Comparison of ENCODE assay signal across 26 cellular contexts in genomic region chr10:129815898-129816665, GRCh38.
"Had no signal": no experiment of that assay in that cellular context is flagged by ENCODE, and none has a peak within 500 bp of the region (broad histone marks: within the 10 kb centered on the region; RNA-seq: fewer than 3 reads in every experiment).

No MANE protein-coding gene starts in this region.

- H3K4me1 ChIP-seq: left lung, tibial nerve, vagina had no signal

- ATAC-seq: left colon; left lung; naive thymus-derived CD4-positive, alpha-beta T cell; sciatic nerve; stimulated activated naive B cell treated with anti-CD40 and anti-IgM and Interleukin-4, amounts not matched to agents 10 μg/mL and 1 μg/mL and 100 μg/mL, for 72 hours had no signal

- DNase-seq: hypothalamus; immature natural killer cell; kidney; left colon; left lung; mesendoderm; naive thymus-derived CD4-positive, alpha-beta T cell; nephron progenitor cell; ovary; right cardiac atrium; stimulated activated CD4-positive, alpha-beta T cell treated with anti-CD3 and anti-CD28 coated beads, Interleukin-12 subunit alpha, Interleukin-12 subunit beta, amount 100 ng/mL, for 4 hours; stimulated activated CD4-positive, alpha-beta T cell treated with anti-CD3 and anti-CD28 coated beads, Interleukin-15, amount 100 ng/mL, for 24 hours; stimulated activated CD4-positive, alpha-beta T cell treated with anti-CD3 and anti-CD28 coated beads, Interleukin-2, amount 100 ng/mL, for 24 hours; stimulated activated CD4-positive, alpha-beta T cell treated with anti-CD3 and anti-CD28 coated beads, Interleukin-4, amount 100 ng/mL, for 1 hour; stimulated activated naive B cell treated with anti-CD40 and anti-IgM and Interleukin-4, amounts not matched to agents 10 μg/mL and 1 μg/mL and 100 μg/mL, for 72 hours; substantia nigra had no signal

- H3K4me1 Mint-ChIP-seq: immature natural killer cell; naive thymus-derived CD4-positive, alpha-beta T cell; stimulated activated naive B cell treated with anti-CD40 and anti-IgM and Interleukin-4, amounts not matched to agents 10 μg/mL and 1 μg/mL and 100 μg/mL, for 72 hours had no signal

- H3K27me3 ChIP-seq: neural progenitor cell, ovary, tibial nerve, vagina had no signal

- H3K36me3 ChIP-seq: left lung, neural progenitor cell, ovary, tibial nerve, vagina had no signal

- H3K27ac ChIP-seq: left lung, neural progenitor cell, ovary, skin epidermis, tibial nerve, vagina had no signal

- H3K9me3 Mint-ChIP-seq: type B pancreatic cell had no signal

- H3K4me3 Mint-ChIP-seq: immature natural killer cell; mesothelial cell of epicardium; naive thymus-derived CD4-positive, alpha-beta T cell; nephron progenitor cell; neural progenitor cell; stimulated activated naive B cell treated with anti-CD40 and anti-IgM and Interleukin-4, amounts not matched to agents 10 μg/mL and 1 μg/mL and 100 μg/mL, for 72 hours; stimulated activated naive CD8-positive, alpha-beta T cell treated with anti-CD3 and anti-CD28 coated beads, Interleukin-15, Interleukin-2, amounts not matched to agents 100 ng/mL and 50 ng/mL, for 24 hours; type B pancreatic cell had no signal

- H3K4me3 ChIP-seq: left lung, lung, neural progenitor cell, ovary, skin epidermis, tibial nerve, vagina had no signal

- H3K27me3 Mint-ChIP-seq: stimulated activated naive CD8-positive, alpha-beta T cell treated with anti-CD3 and anti-CD28 coated beads, Interleukin-15, Interleukin-2, amounts not matched to agents 100 ng/mL and 50 ng/mL, for 24 hours had no signal

- H3K9me3 ChIP-seq: ovary, vagina had no signal

- H3K27ac Mint-ChIP-seq: immature natural killer cell; mesothelial cell of epicardium; nephron progenitor cell; neural progenitor cell; progenitor cell of endocrine pancreas; stimulated activated naive B cell treated with anti-CD40 and anti-IgM and Interleukin-4, amounts not matched to agents 10 μg/mL and 1 μg/mL and 100 μg/mL, for 72 hours; stimulated activated naive CD8-positive, alpha-beta T cell treated with anti-CD3 and anti-CD28 coated beads, Interleukin-15, Interleukin-2, amounts not matched to agents 100 ng/mL and 50 ng/mL, for 24 hours; type B pancreatic cell had no signal
